In genomic region chrX:112851806-112852205, GRCh38 we compare ENCODE assay signal across 8 cellular contexts. TPM values are rescaled to one million over a fixed set of nuclear protein-coding genes. Genes with fewer than 3 reads are reported as not detected.
DNase-seq lines count a peak whose midpoint lies in the region; ATAC-seq and TF ChIP-seq lines count a peak whose summit lies in the region.

No MANE protein-coding gene starts in this region.

- H3K4me3 ChIP-seq in HEK293 (ENCODE audit: low read depth, low read length) (no peak overlapping the region), ascending aorta (no peak overlapping the region), Peyer's patch (no peak overlapping the region)

- no peak for TF ChIP-seq POLR2A in Peyer's patch (IDR thresholded peaks at IDR 0.05)

- H3K4me1 Mint-ChIP-seq in mesothelial cell of epicardium: peaks cover 66% of the 10 kb centered on the region

- H3K4me3 Mint-ChIP-seq in mesothelial cell of epicardium: peak overlapping the region; percentile 11

- H3K27me3 Mint-ChIP-seq in mesothelial cell of epicardium (ENCODE audit: low read depth): no peaks in the 10 kb centered on the region

- peak overlapping the region; percentile 94 for H3K27ac Mint-ChIP-seq in mesothelial cell of epicardium

- H3K9me3 ChIP-seq in HEK293 (ENCODE audit: control insufficient read depth, insufficient read depth, low read depth, low read length) (no peaks in the 10 kb centered on the region), ascending aorta (no peaks in the 10 kb centered on the region), Peyer's patch (no peaks in the 10 kb centered on the region)

- no peak for TF ChIP-seq CTCF in HEK293 (tag by site-specific recombination; IDR thresholded peaks at IDR 0.05)
- no peak for TF ChIP-seq CTCF in mesothelial cell of epicardium (IDR thresholded peaks at IDR 0.05; ENCODE audit: unreplicated experiment)
- no peak for TF ChIP-seq CTCF in ascending aorta (IDR thresholded peaks at IDR 0.05)
- no peak for TF ChIP-seq CTCF in Peyer's patch (IDR thresholded peaks at IDR 0.05)

- H3K36me3 ChIP-seq in HEK293 (ENCODE audit: control insufficient read depth in 2 of 2, insufficient read depth in 1 of 2, low read length in 2 of 2) (no peaks in the 10 kb centered on the region), ascending aorta (no peaks in the 10 kb centered on the region), Peyer's patch (no peaks in the 10 kb centered on the region)

- ATAC-seq in GM18520 (IDR thresholded peaks at IDR 0.05; ENCODE audit: unreplicated experiment): peak; percentile 52

- H3K4me1 ChIP-seq in HEK293 (ENCODE audit: control insufficient read depth, insufficient read depth, low read length) (peaks cover 17% of the 10 kb centered on the region), ascending aorta (no peaks in the 10 kb centered on the region), Peyer's patch (no peaks in the 10 kb centered on the region)

- H3K27ac ChIP-seq in HEK293 (ENCODE audit: extremely low read depth, low read depth, low read length) (peak overlapping the region; percentile 73), ascending aorta (no peak overlapping the region), Peyer's patch (no peak overlapping the region)

- intact Hi-C loops in ascending aorta (cut with DNase I) (no loop called here), posterior vena cava (cut with DNase I) (no loop called here)

- H3K9me3 Mint-ChIP-seq in mesothelial cell of epicardium: no peaks in the 10 kb centered on the region

- peak; percentile 78 for DNase-seq in NCI-H2171 treated with DMSO at 0.1 percent for 48 hours (lab: John Stamatoyannopoulos, UW)
- peak in 1 of 2 experiments; percentile 51 for DNase-seq in mesothelial cell of epicardium (ENCODE audit: low spot score in 2 of 2, unreplicated experiment in 2 of 2)
- no peak for DNase-seq in ascending aorta (ENCODE audit: low spot score in 2 of 2)
- no peak for DNase-seq in Peyer's patch
- no peak for DNase-seq in stimulated activated CD4-positive, alpha-beta T cell treated with anti-CD3 and anti-CD28 coated beads, Interleukin-15, amount 100 ng/mL, for 24 hours
- DNase-seq in posterior vena cava (ENCODE audit: low spot score): no peak

- no peaks in the 10 kb centered on the region for H3K27me3 ChIP-seq in ascending aorta
- no peaks in the 10 kb centered on the region for H3K27me3 ChIP-seq in Peyer's patch

- H3K36me3 Mint-ChIP-seq in mesothelial cell of epicardium: no peaks in the 10 kb centered on the region

- POLR2A ChIA-PET in HEK293 (lab: Yijun Ruan, JAX): interaction anchor here (1.0 to 3.3 kb wide), 5 partner anchors 10 to 1170 kb away, joined by 3 to 44 read pairs (median 5); partner anchors contain the start of gene AMOT

- CTCF ChIA-PET in HEK293 (lab: Yijun Ruan, JAX): interaction anchor here (0.7 to 0.9 kb wide), 2 partner anchors 10 to 936 kb away, joined by 3 read pairs; no protein-coding TSS in a partner anchor

TF ChIP-seq in HEK293, 187 proteins besides CTCF, POLR2A, EP300 and RAD21:
- TF ChIP-seq PRDM6 (tag by site-specific recombination; IDR thresholded peaks at IDR 0.05) (no peak), ZNF561 (tag by site-specific recombination; IDR thresholded peaks at IDR 0.05; ENCODE audit: borderline replicate concordance) (0 out of 2 replicates have a peak, but pooled peaks have one; percentile 11)

RNA-seq across cellular contexts. Expression of gene AMOT, which starts 11.2 kb away (rescaled TPM):
- total RNA-seq in mesothelial cell of epicardium (343 to 361 TPM (median 359 TPM) in 3 replicates), ascending aorta (3.9 TPM), Peyer's patch (10 to 100 TPM in 3 of 4 donors, 1 to 10 TPM in 1; 8.3 to 43.8 (median 18.0) TPM), posterior vena cava (10 to 100 TPM; 12.9 to 21.0 TPM)
